In the genomic region with DNA sequence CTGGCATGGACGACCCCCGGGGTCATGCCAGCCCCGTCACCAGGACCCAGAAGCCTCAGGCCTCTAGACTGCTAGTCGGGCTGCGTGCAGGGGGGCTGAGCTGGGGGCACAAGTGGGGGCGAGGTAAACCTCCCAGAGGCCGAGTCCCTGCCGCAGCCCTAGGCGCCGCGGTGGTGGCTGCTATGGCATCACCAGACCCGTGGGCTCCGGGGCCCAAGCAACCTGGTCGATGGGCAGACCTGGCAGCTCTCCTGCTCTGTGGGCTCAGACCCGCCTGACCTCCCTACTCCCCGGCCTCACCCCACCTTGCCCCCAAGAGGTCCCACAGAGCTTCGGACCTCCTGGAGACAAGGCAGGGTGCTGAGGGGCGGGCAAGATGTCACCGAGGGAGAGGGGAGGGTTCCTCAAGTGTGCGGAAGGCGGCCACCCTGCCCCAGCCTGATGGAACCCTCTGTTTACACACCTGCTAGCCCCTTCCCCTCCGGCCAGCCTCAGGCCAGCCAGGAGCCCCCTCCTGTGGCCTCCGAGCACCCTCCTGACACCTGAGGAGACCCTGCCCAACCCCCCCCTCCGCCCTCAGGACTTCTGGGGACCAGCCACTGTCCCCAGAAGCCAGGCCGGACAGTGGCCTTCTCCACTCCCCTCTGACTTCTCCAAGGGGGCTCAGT, we compare ENCODE assay signal across 16 cellular contexts. TPM values are rescaled to one million over a fixed set of nuclear protein-coding genes. Genes with fewer than 3 reads are reported as not detected.
DNase-seq lines count a peak whose midpoint lies in the region; ATAC-seq, FAIRE-seq and TF ChIP-seq lines count a peak whose summit lies in the region.
"Had no signal": no experiment of that assay in that cellular context is flagged by ENCODE, and none has a peak within 500 bp of the region (broad histone marks: within the 10 kb centered on the region; RNA-seq: fewer than 3 reads in every experiment).

No MANE protein-coding gene starts in this region.

- H3K9me3 ChIP-seq in right atrium auricular region, result no peaks in the 10 kb centered on the region
- H3K9me3 ChIP-seq in HepG2 (ENCODE audit: low read length), result no peaks in the 10 kb centered on the region
- H3K9me3 ChIP-seq in neuronal stem cell (replicated peaks in 1 of 2; ENCODE audit: control insufficient read depth in 2 of 2, insufficient read depth in 1 of 2, low read depth in 1 of 2, low read length in 2 of 2), result peaks cover 0 to 6% of the 10 kb centered on the region in 2 donors
- H3K9me3 ChIP-seq: BLaER1, Caco-2 had no signal

- CTCF ChIA-PET in HepG2 (lab: Yijun Ruan, JAX; ENCODE audit: low intra/inter-chr PET ratio, low total read pairs), result no interaction called here
- CTCF ChIA-PET in activated CD8-positive, alpha-beta T cell treated with anti-CD3 and anti-CD28 coated beads for 36 hours (lab: Charles Lee), result no interaction called here

- no peak for ATAC-seq in left ventricle myocardium superior
- ATAC-seq in HepG2, result peak; percentile 2; the same call in 2 of the 3 replicates
- ATAC-seq in activated CD8-positive, alpha-beta T cell treated with anti-CD3 and anti-CD28 coated beads for 36 hours, result no peak
- no peak for ATAC-seq in HG02870 (IDR thresholded peaks at IDR 0.05; ENCODE audit: unreplicated experiment)

- TF ChIP-seq CTCF in right atrium auricular region (IDR thresholded peaks at IDR 0.05) (no peak), HepG2 (CRISPR knock-in tag; IDR thresholded peaks at IDR 0.05) (0 out of 2 replicates have a peak, but pooled peaks have one; percentile 8)
- TF ChIP-seq CTCF in activated CD8-positive, alpha-beta T cell treated with anti-CD3 and anti-CD28 coated beads for 36 hours (IDR thresholded peaks at IDR 0.05), result no peak

- H2BK15ac ChIP-seq in neuronal stem cell (ENCODE audit: low read length), result peak overlapping the region; percentile 58

- H3K14ac ChIP-seq in neuronal stem cell (ENCODE audit: low read length), result no peak overlapping the region

- in situ Hi-C loops in HepG2 (cut with HindIII; ENCODE audit: extremely low pct_ligation_motif_present, low pct_unique_long_range_greater_than_20kb), result no loop called here

- peak overlapping the region; percentile 21 for H2AK5ac ChIP-seq in neuronal stem cell (ENCODE audit: low read depth, low read length)

- no peaks in the 10 kb centered on the region for H3K4me1 ChIP-seq in right atrium auricular region
- peaks cover 11% of the 10 kb centered on the region; the same call in 1 of the 2 replicates for H3K4me1 ChIP-seq in HepG2 (ENCODE audit: insufficient read depth, low read length)
- peaks cover 0 to 1% of the 10 kb centered on the region in 2 donors for H3K4me1 ChIP-seq in neuronal stem cell (ENCODE audit: control insufficient read depth in 2 of 2, insufficient read depth in 1 of 2, low read depth in 1 of 2, low read length in 2 of 2)
- H3K4me1 ChIP-seq: Caco-2 had no signal

- no peak overlapping the region for H2BK12ac ChIP-seq in neuronal stem cell (ENCODE audit: low read length)

- intact Hi-C loops in left ventricle myocardium superior (cut with micrococcal nuclease) (no loop called here), HepG2 (cut with micrococcal nuclease; ENCODE audit: unreplicated experiment) (no loop called here)
- intact Hi-C loops in activated CD8-positive, alpha-beta T cell treated with anti-CD3 and anti-CD28 coated beads for 36 hours (cut with micrococcal nuclease), result no loop called here

- peak overlapping the region; percentile 24 for H2BK5ac ChIP-seq in neuronal stem cell (ENCODE audit: low read length)

- H3K27me3 ChIP-seq in right atrium auricular region (no peaks in the 10 kb centered on the region), HepG2 (ENCODE audit: control insufficient read depth in 1 of 2, insufficient read depth in 2 of 2, low read length in 2 of 2) (no peaks in the 10 kb centered on the region), neuronal stem cell (ENCODE audit: control insufficient read depth in 3 of 3, insufficient read depth in 3 of 3, low read depth in 1 of 3, low read length in 3 of 3) (peaks cover 0 to 33% (median 21%) of the 10 kb centered on the region in 3 experiments)

- H4K91ac ChIP-seq in neuronal stem cell (ENCODE audit: low read depth, low read length, poor library complexity), result no peak overlapping the region

- H2BK120ac ChIP-seq in neuronal stem cell (ENCODE audit: low read depth, low read length), result no peak overlapping the region

- no peak overlapping the region for H2AFZ ChIP-seq in HepG2 (ENCODE audit: low read length)
- no peak overlapping the region for H2AFZ ChIP-seq in neuronal stem cell (ENCODE audit: low read length)

- no peak overlapping the region for H3K4me3 Mint-ChIP-seq in activated CD8-positive, alpha-beta T cell treated with anti-CD3 and anti-CD28 coated beads for 36 hours
- H3K4me3 Mint-ChIP-seq: CD8-positive, alpha-beta memory T cell had no signal

- no peak overlapping the region for H3K4ac ChIP-seq in neuronal stem cell (ENCODE audit: low read length)

- H3K27me3 Mint-ChIP-seq in activated CD8-positive, alpha-beta T cell treated with anti-CD3 and anti-CD28 coated beads for 36 hours, result peaks cover 31% of the 10 kb centered on the region

- 0 out of 4 replicates have a peak, but pooled peaks of 1 of the 2 experiments have one; percentile 13 for TF ChIP-seq POLR2A in HepG2 (IDR thresholded peaks at IDR 0.05; ENCODE audit: insufficient read depth in 1 of 2, low read depth in 2 of 2, low read length in 2 of 2)

- WGBS in HepG2 (ENCODE audit: low lambda C conversion rate), result 89% methylated on average over 1 of the region's 25 CpGs
- WGBS in neuronal stem cell (ENCODE audit: extremely low coverage in 2 of 2, insufficient read length in 2 of 2, insufficient replicate concordance in 1 of 2), 2 donors, result no CpG with 5 or more reads among the region's 25 CpGs

- H4K8ac ChIP-seq in neuronal stem cell (ENCODE audit: low read depth, low read length), result no peak overlapping the region

- TF ChIP-seq EP300 in HepG2 (IDR thresholded peaks at IDR 0.05; ENCODE audit: low read depth in 2 of 2, low read length in 2 of 2), result no peak
- no peak for TF ChIP-seq EP300 in HepG2 (CRISPR knock-in tag; IDR thresholded peaks at IDR 0.05; ENCODE audit: borderline replicate concordance)

- H3K79me1 ChIP-seq in neuronal stem cell (ENCODE audit: low read depth, low read length), result no peaks in the 10 kb centered on the region

- no peaks in the 10 kb centered on the region for H3K36me3 ChIP-seq in right atrium auricular region
- H3K36me3 ChIP-seq in HepG2 (replicated peaks in 1 of 2; ENCODE audit: control insufficient read depth in 1 of 2, insufficient read depth in 2 of 2, low read length in 2 of 2), result peaks cover 20 to 38% of the 10 kb centered on the region in 2 experiments; a peak in 4 of 5 replicates
- no peaks in the 10 kb centered on the region for H3K36me3 ChIP-seq in neuronal stem cell (replicated peaks in 1 of 2; ENCODE audit: control insufficient read depth in 2 of 2, insufficient read depth in 2 of 2, low read length in 2 of 2)
- H3K36me3 ChIP-seq: BLaER1 had no signal

- no peak overlapping the region for H3K27ac Mint-ChIP-seq in activated CD8-positive, alpha-beta T cell treated with anti-CD3 and anti-CD28 coated beads for 36 hours
- H3K27ac Mint-ChIP-seq: CD8-positive, alpha-beta memory T cell had no signal

- H3K9ac ChIP-seq in HepG2 (ENCODE audit: insufficient read depth, low read depth, low read length) (no peak overlapping the region), neuronal stem cell (ENCODE audit: low read depth, low read length, poor library complexity) (no peak overlapping the region)
- H3K9ac ChIP-seq: BLaER1 had no signal

- no TSS peak for BruUV-seq in HepG2 (replicated peaks; lab: Mats Ljungman, UMichigan)

- H3K36me3 Mint-ChIP-seq in activated CD8-positive, alpha-beta T cell treated with anti-CD3 and anti-CD28 coated beads for 36 hours (ENCODE audit: low read depth), result no peaks in the 10 kb centered on the region
- H3K36me3 Mint-ChIP-seq: CD8-positive, alpha-beta memory T cell had no signal

- H4K20me1 ChIP-seq in HepG2 (ENCODE audit: insufficient read depth, low read length), result peaks cover 42% of the 10 kb centered on the region

- no peak overlapping the region for H3K4me3 ChIP-seq in right atrium auricular region
- H3K4me3 ChIP-seq in HepG2 (replicated peaks in 1 of 3; ENCODE audit: insufficient read depth in 1 of 3, low read depth in 2 of 3, low read length in 3 of 3), result no peak overlapping the region
- no peak overlapping the region for H3K4me3 ChIP-seq in neuronal stem cell (ENCODE audit: low read length in 2 of 2)
- H3K4me3 ChIP-seq: BLaER1 had no signal

- H3K4me2 ChIP-seq in HepG2 (ENCODE audit: low read depth, low read length) (no peak overlapping the region), neuronal stem cell (ENCODE audit: insufficient read depth, low read length, poor library complexity, severe bottlenecking) (no peak overlapping the region)
- H3K4me2 ChIP-seq: BLaER1 had no signal

- H3K27ac ChIP-seq in right atrium auricular region, result no peak overlapping the region
- H3K27ac ChIP-seq in HepG2 (ENCODE audit: extremely low read length, insufficient read depth, low read length), result no peak overlapping the region
- H3K27ac ChIP-seq in neuronal stem cell (replicated peaks; ENCODE audit: low read length), result no peak overlapping the region
- H3K27ac ChIP-seq: BLaER1 had no signal

- DNase-seq in left ventricle myocardium superior (peak; percentile 25), right atrium auricular region (ENCODE audit: low spot score) (no peak), HepG2 (ENCODE audit: low spot score) (no peak), neuronal stem cell (ENCODE audit: low spot score) (no peak), NCI-H526 (lab: John Stamatoyannopoulos, UW) (no peak)
- DNase-seq in activated CD8-positive, alpha-beta T cell treated with anti-CD3 and anti-CD28 coated beads for 36 hours, result no peak
- DNase-seq: 8988T, AML-193, HCEC 1CT had no signal

- H3K18ac ChIP-seq in neuronal stem cell (ENCODE audit: low read length), result peak overlapping the region; percentile 28

- H3K9me3 Mint-ChIP-seq in activated CD8-positive, alpha-beta T cell treated with anti-CD3 and anti-CD28 coated beads for 36 hours, result no peaks in the 10 kb centered on the region
- H3K9me3 Mint-ChIP-seq: CD8-positive, alpha-beta memory T cell had no signal

- no peaks in the 10 kb centered on the region for H3K79me2 ChIP-seq in HepG2 (ENCODE audit: insufficient read depth, low read length)

- no peaks in the 10 kb centered on the region for H3K4me1 Mint-ChIP-seq in activated CD8-positive, alpha-beta T cell treated with anti-CD3 and anti-CD28 coated beads for 36 hours (ENCODE audit: low read depth)
- H3K4me1 Mint-ChIP-seq: CD8-positive, alpha-beta memory T cell had no signal

- TF ChIP-seq RAD21 in HepG2 (CRISPR knock-in tag; IDR thresholded peaks at IDR 0.05), result no peak

- no peak for FAIRE-seq in HepG2 (lab: Jason Lieb, UNC)
- FAIRE-seq: H1 had no signal

- POLR2A ChIA-PET in HepG2 (lab: Yijun Ruan, JAX), result interaction anchor here (0.8 to 1.4 kb wide), 5 partner anchors 7 to 143 kb away, joined by 3 to 4 read pairs (median 4); a partner anchor contains a TSS
- POLR2A ChIA-PET in activated CD8-positive, alpha-beta T cell treated with anti-CD3 and anti-CD28 coated beads for 36 hours (lab: Charles Lee), result no interaction called here

- peak overlapping the region; percentile 31 for H3K23ac ChIP-seq in neuronal stem cell (ENCODE audit: low read depth, low read length, poor library complexity)

RNA-seq across cellular contexts. Expression of a gene that starts 9.4 kb away (rescaled TPM):
- total RNA-seq in left ventricle myocardium superior (88.2 TPM), right atrium auricular region (10 to 100 TPM; 43.2 to 61.9 TPM), HepG2 (2016; rRNA removed; fragmentation: Illumina TruSeq; extraction: Trizol) (79.1 and 138 TPM in 2 replicates)
- total RNA-seq in HepG2 (2016; cell fraction: cytosol; rRNA removed; fragmentation: Illumina TruSeq; extraction: Trizol; ENCODE audit: low read depth), result 150 and 154 TPM in 2 replicates
- total RNA-seq in HepG2 (2016; cell fraction: insoluble cytoplasmic fraction; rRNA removed; fragmentation: Illumina TruSeq; extraction: Trizol), result 71.0 and 125 TPM in 2 replicates
- total RNA-seq in HepG2 (2016; cell fraction: membrane; rRNA removed; fragmentation: Illumina TruSeq; extraction: Trizol), result 362 and 363 TPM in 2 replicates
- 89.6 and 109 TPM in 2 replicates for total RNA-seq in HepG2 (2016; cell fraction: nucleus; rRNA removed; fragmentation: Illumina TruSeq; extraction: Trizol)
- 254 and 379 TPM in 2 replicates for polyA plus RNA-seq in HepG2 (2011; rRNA removed)
- polyA plus RNA-seq in HepG2 (2011; cell fraction: cytosol; rRNA removed), result 454 and 616 TPM in 2 replicates
- polyA plus RNA-seq in HepG2 (2011; cell fraction: nucleus; rRNA removed), result 839 and 1,149 TPM in 2 replicates
- polyA plus RNA-seq in HepG2 (2012), result 4,210 and 4,559 TPM in 2 replicates
- 341 and 387 TPM in 2 replicates for polyA plus RNA-seq in HepG2 (2016; cell fraction: cytosol; fragmentation: Illumina TruSeq; extraction: Trizol; ENCODE audit: low read depth)
- polyA plus RNA-seq in HepG2 (2016; cell fraction: insoluble cytoplasmic fraction; fragmentation: Illumina TruSeq; extraction: Trizol; ENCODE audit: low read depth), result 1,191 and 1,950 TPM in 2 replicates
- 1,798 and 2,413 TPM in 2 replicates for polyA plus RNA-seq in HepG2 (2016; cell fraction: membrane; fragmentation: Illumina TruSeq; extraction: Trizol; ENCODE audit: low read depth)
- polyA plus RNA-seq in HepG2 (2016; cell fraction: nucleus; fragmentation: Illumina TruSeq; extraction: Trizol; ENCODE audit: insufficient read depth, low read depth), result 949 and 1,082 TPM in 2 replicates
- 0.19 and 781 TPM in 2 replicates for polyA minus RNA-seq in HepG2 (2011; rRNA and poly(A)+ RNA removed; ENCODE audit: low replicate concordance)
- polyA minus RNA-seq in HepG2 (2011; cell fraction: cytosol; rRNA and poly(A)+ RNA removed), result 811 and 1,353 TPM in 2 replicates
- 170 and 248 TPM in 2 replicates for polyA minus RNA-seq in HepG2 (2011; cell fraction: nucleus; rRNA and poly(A)+ RNA removed)
- polyA plus RNA-seq in neuronal stem cell (2013, experiment 1 of 2), result 11.8 TPM
- polyA plus RNA-seq in neuronal stem cell (2013, experiment 2 of 2), result 11.0 TPM
- total RNA-seq in activated CD8-positive, alpha-beta T cell treated with anti-CD3 and anti-CD28 coated beads for 36 hours, result 1 to 10 TPM; 8.1 to 8.2 TPM
- polyA plus RNA-seq: CD8-positive, alpha-beta memory T cell had no signal

RNA-seq across cellular contexts. Expression of a gene that starts 31.2 kb away (rescaled TPM):
- total RNA-seq in left ventricle myocardium superior (not detected), right atrium auricular region (not detected), HepG2 (2016; rRNA removed; fragmentation: Illumina TruSeq; extraction: Trizol) (not detected in 2 replicates)
- not detected in 2 replicates for total RNA-seq in HepG2 (2016; cell fraction: cytosol; rRNA removed; fragmentation: Illumina TruSeq; extraction: Trizol; ENCODE audit: low read depth)
- not detected in 2 replicates for total RNA-seq in HepG2 (2016; cell fraction: insoluble cytoplasmic fraction; rRNA removed; fragmentation: Illumina TruSeq; extraction: Trizol)
- total RNA-seq in HepG2 (2016; cell fraction: membrane; rRNA removed; fragmentation: Illumina TruSeq; extraction: Trizol), result not detected in 2 replicates
- total RNA-seq in HepG2 (2016; cell fraction: nucleus; rRNA removed; fragmentation: Illumina TruSeq; extraction: Trizol), result not detected in 2 replicates
- not detected in 2 replicates for polyA plus RNA-seq in HepG2 (2011; rRNA removed)
- not detected in 2 replicates for polyA plus RNA-seq in HepG2 (2011; cell fraction: cytosol; rRNA removed)
- not detected in 2 replicates for polyA plus RNA-seq in HepG2 (2011; cell fraction: nucleus; rRNA removed)
- not detected in 2 replicates for polyA plus RNA-seq in HepG2 (2012)
- polyA plus RNA-seq in HepG2 (2016; cell fraction: cytosol; fragmentation: Illumina TruSeq; extraction: Trizol; ENCODE audit: low read depth), result not detected in 2 replicates
- polyA plus RNA-seq in HepG2 (2016; cell fraction: insoluble cytoplasmic fraction; fragmentation: Illumina TruSeq; extraction: Trizol; ENCODE audit: low read depth), result not detected in 2 replicates
- polyA plus RNA-seq in HepG2 (2016; cell fraction: membrane; fragmentation: Illumina TruSeq; extraction: Trizol; ENCODE audit: low read depth), result not detected in 2 replicates
- not detected in 2 replicates for polyA plus RNA-seq in HepG2 (2016; cell fraction: nucleus; fragmentation: Illumina TruSeq; extraction: Trizol; ENCODE audit: insufficient read depth, low read depth)
- not detected in 2 replicates for polyA minus RNA-seq in HepG2 (2011; rRNA and poly(A)+ RNA removed; ENCODE audit: low replicate concordance)
- not detected in 2 replicates for polyA minus RNA-seq in HepG2 (2011; cell fraction: cytosol; rRNA and poly(A)+ RNA removed)
- polyA minus RNA-seq in HepG2 (2011; cell fraction: nucleus; rRNA and poly(A)+ RNA removed), result not detected in 2 replicates
- not detected for polyA plus RNA-seq in neuronal stem cell (2013, experiment 1 of 2)
- polyA plus RNA-seq in neuronal stem cell (2013, experiment 2 of 2), result not detected
- not detected for total RNA-seq in activated CD8-positive, alpha-beta T cell treated with anti-CD3 and anti-CD28 coated beads for 36 hours
- total RNA-seq: Caco-2; CD8-positive, alpha-beta memory T cell; Daoy; H1; HT-29 had no signal
- polyA plus RNA-seq: CD8-positive, alpha-beta memory T cell; H1 had no signal

RNA-seq across cellular contexts. Expression of a gene that starts 41.8 kb away (rescaled TPM):
- total RNA-seq in left ventricle myocardium superior (not detected), right atrium auricular region (not detected), HepG2 (2016; rRNA removed; fragmentation: Illumina TruSeq; extraction: Trizol) (not detected in 2 replicates)
- not detected in 2 replicates for total RNA-seq in HepG2 (2016; cell fraction: cytosol; rRNA removed; fragmentation: Illumina TruSeq; extraction: Trizol; ENCODE audit: low read depth)
- total RNA-seq in HepG2 (2016; cell fraction: insoluble cytoplasmic fraction; rRNA removed; fragmentation: Illumina TruSeq; extraction: Trizol), result not detected in 2 replicates
- total RNA-seq in HepG2 (2016; cell fraction: membrane; rRNA removed; fragmentation: Illumina TruSeq; extraction: Trizol), result not detected in 2 replicates
- not detected in 2 replicates for total RNA-seq in HepG2 (2016; cell fraction: nucleus; rRNA removed; fragmentation: Illumina TruSeq; extraction: Trizol)
- 0.36 and 0.42 TPM in 2 replicates for polyA plus RNA-seq in HepG2 (2011; rRNA removed)
- 0.08 and 0.15 TPM in 2 replicates for polyA plus RNA-seq in HepG2 (2011; cell fraction: cytosol; rRNA removed)
- 3.1 and 4.3 TPM in 2 replicates for polyA plus RNA-seq in HepG2 (2011; cell fraction: nucleus; rRNA removed)
- polyA plus RNA-seq in HepG2 (2012), result not detected in 2 replicates
- polyA plus RNA-seq in HepG2 (2016; cell fraction: cytosol; fragmentation: Illumina TruSeq; extraction: Trizol; ENCODE audit: low read depth), result not detected in 2 replicates
- not detected in 2 replicates for polyA plus RNA-seq in HepG2 (2016; cell fraction: insoluble cytoplasmic fraction; fragmentation: Illumina TruSeq; extraction: Trizol; ENCODE audit: low read depth)
- polyA plus RNA-seq in HepG2 (2016; cell fraction: membrane; fragmentation: Illumina TruSeq; extraction: Trizol; ENCODE audit: low read depth), result not detected in 2 replicates
- not detected in 2 replicates for polyA plus RNA-seq in HepG2 (2016; cell fraction: nucleus; fragmentation: Illumina TruSeq; extraction: Trizol; ENCODE audit: insufficient read depth, low read depth)
- polyA minus RNA-seq in HepG2 (2011; rRNA and poly(A)+ RNA removed; ENCODE audit: low replicate concordance), result not detected in 2 replicates
- not detected in 2 replicates for polyA minus RNA-seq in HepG2 (2011; cell fraction: cytosol; rRNA and poly(A)+ RNA removed)
- polyA minus RNA-seq in HepG2 (2011; cell fraction: nucleus; rRNA and poly(A)+ RNA removed), result not detected in 2 replicates
- 1.0 TPM for polyA plus RNA-seq in neuronal stem cell (2013, experiment 1 of 2)
- 0.82 TPM for polyA plus RNA-seq in neuronal stem cell (2013, experiment 2 of 2)
- not detected for total RNA-seq in activated CD8-positive, alpha-beta T cell treated with anti-CD3 and anti-CD28 coated beads for 36 hours
- total RNA-seq: Caco-2; CD8-positive, alpha-beta memory T cell; Daoy; H1 had no signal
- polyA plus RNA-seq: CD8-positive, alpha-beta memory T cell had no signal
